ENCODE assay signal across 8 cellular contexts in genomic region chr16:21520134-21521047, GRCh38.
DNase-seq lines count a peak whose midpoint lies in the region; ATAC-seq and TF ChIP-seq lines count a peak whose summit lies in the region.
"Not testable (repeated sequence)": the region's sequence is repeated elsewhere in the genome, so short reads cannot be mapped to it uniquely, and the experiment has no call there.

No MANE protein-coding gene starts in this region.

- ATAC-seq in GM21717 (IDR thresholded peaks at IDR 0.05; ENCODE audit: unreplicated experiment) (peak; percentile 50), esophagus mucosa (peak; percentile 85)
- ATAC-seq in activated T-cell treated with anti-CD3 and anti-CD28 coated beads, Interleukin-2, amount 50 U/mL, for 4 hours: peak; percentile 78 to 79

- H3K9me3 ChIP-seq in PC-9 (ENCODE audit: insufficient read depth, low read depth); muscle layer of colon (ENCODE audit: low read length): not testable (repeated sequence)

- not testable (repeated sequence) for H2AFZ ChIP-seq in PC-9

- H3K27me3 ChIP-seq in PC-9 (ENCODE audit: insufficient read depth, low read depth); muscle layer of colon (ENCODE audit: control insufficient read depth in 1 of 2, insufficient read depth in 2 of 2, low read length in 2 of 2): not testable (repeated sequence)

- H3K79me2 ChIP-seq in PC-9 (ENCODE audit: low read depth): peaks cover 42% of the 10 kb centered on the region

- H3K27ac ChIP-seq in PC-9 (peak overlapping the region; percentile 91), muscle layer of colon (ENCODE audit: low read depth, low read length) (peak overlapping the region; percentile 93)

- H3K4me1 Mint-ChIP-seq in activated T-cell treated with anti-CD3 and anti-CD28 coated beads, Interleukin-2, amount 50 U/mL, for 4 hours (ENCODE audit: low read depth): peaks cover 14% of the 10 kb centered on the region

- DNase-seq in DMS53 (lab: John Stamatoyannopoulos, UW) (peak; percentile 95), PC-9 (peak; percentile 73 to 99)
- peak; percentile 99 for DNase-seq in activated T-cell treated with anti-CD3 and anti-CD28 coated beads, Interleukin-2, amount 50 U/mL, for 4 hours
- DNase-seq in stimulated activated CD8-positive, alpha-beta memory T cell treated with anti-CD3 and anti-CD28 coated beads, Interleukin-7, amount 100 ng/mL, for 1 hour (ENCODE audit: low read depth in 2 of 2): peak; percentile 94 to 97

- not testable (repeated sequence) for H3K9me3 Mint-ChIP-seq in activated T-cell treated with anti-CD3 and anti-CD28 coated beads, Interleukin-2, amount 50 U/mL, for 4 hours

- CTCF ChIA-PET in PC-9 (lab: Charles Lee): not testable (repeated sequence)

- POLR2A ChIA-PET in PC-9 (lab: Charles Lee; ENCODE audit: unreplicated experiment): interaction anchor here (0.6 to 0.7 kb wide), 4 partner anchors 10 to 1599 kb away, joined by 3 to 19 read pairs (median 8); no protein-coding TSS in a partner anchor

- not testable (repeated sequence) for H3K9ac ChIP-seq in muscle layer of colon (ENCODE audit: low read length)

- peaks cover 40% of the 10 kb centered on the region for H3K4me1 ChIP-seq in PC-9 (replicated peaks; ENCODE audit: insufficient read depth)
- peaks cover 11% of the 10 kb centered on the region for H3K4me1 ChIP-seq in muscle layer of colon (ENCODE audit: insufficient read depth, low read length)

- peaks cover 20% of the 10 kb centered on the region for H4K20me1 ChIP-seq in PC-9 (ENCODE audit: insufficient read depth)

- TF ChIP-seq CTCF in PC-9 (conservative IDR thresholded peaks at IDR 0.05): not testable (repeated sequence)

- H3K4me3 ChIP-seq in PC-9 (peak overlapping the region; percentile 61), muscle layer of colon (ENCODE audit: low read depth in 1 of 2, low read length in 2 of 2) (peak overlapping the region; percentile 66 to 68)

- intact Hi-C loops in PC-9 (cut with micrococcal nuclease; ENCODE audit: unreplicated experiment): not testable (repeated sequence)

- TF ChIP-seq EP300 in Ishikawa (IDR thresholded peaks at IDR 0.05; ENCODE audit: borderline replicate concordance): 0 out of 2 replicates have a peak, but pooled peaks have one; percentile 15

- peak overlapping the region; percentile 80 for H3K4me2 ChIP-seq in PC-9

- H3K4me3 Mint-ChIP-seq in activated T-cell treated with anti-CD3 and anti-CD28 coated beads, Interleukin-2, amount 50 U/mL, for 4 hours: peak overlapping the region; percentile 93

- H3K36me3 ChIP-seq in PC-9 (ENCODE audit: low read depth); muscle layer of colon (ENCODE audit: insufficient read depth, low read length): not testable (repeated sequence)

- TF ChIP-seq RAD21 in Ishikawa (IDR thresholded peaks at IDR 0.05; ENCODE audit: low read depth): not testable (repeated sequence)

- BruUV-seq in PC-9 (replicated peaks; lab: Mats Ljungman, UMichigan): not testable (repeated sequence)

- not testable (repeated sequence) for H3K9me2 ChIP-seq in PC-9 (ENCODE audit: insufficient read depth)

- H3F3A ChIP-seq in PC-9 (ENCODE audit: insufficient read depth, low read depth): peaks cover 40% of the 10 kb centered on the region

- H3K27me3 Mint-ChIP-seq in activated T-cell treated with anti-CD3 and anti-CD28 coated beads, Interleukin-2, amount 50 U/mL, for 4 hours (ENCODE audit: low read depth): not testable (repeated sequence)

- peaks cover 11% of the 10 kb centered on the region for H3K36me3 Mint-ChIP-seq in activated T-cell treated with anti-CD3 and anti-CD28 coated beads, Interleukin-2, amount 50 U/mL, for 4 hours (ENCODE audit: insufficient read depth)

TF ChIP-seq in Ishikawa, 13 proteins besides CTCF, POLR2A, EP300 and RAD21:
- peak; percentile 60; the same call in 1 of the 2 replicates for TF ChIP-seq TAF1 (IDR thresholded peaks at IDR 0.05; ENCODE audit: low read depth)
- TF ChIP-seq MAX (IDR thresholded peaks at IDR 0.05): peak; percentile 98
- TF ChIP-seq USF1 (IDR thresholded peaks at IDR 0.05): peak; percentile 77
- TF ChIP-seq NFIC (IDR thresholded peaks at IDR 0.05): peak; percentile 28; the same call in 1 of the 2 replicates
- TF ChIP-seq YY1 (IDR thresholded peaks at IDR 0.05; ENCODE audit: low read depth): peak; percentile 77

Comparison
In these comparisons a context has a peak if more than half of its experiments do, and no peak if none do; other contexts are left out.
1. Peak in every context shown above with its lines: DNase-seq, ATAC-seq, H3K4me3 ChIP-seq and H3K27ac ChIP-seq.